17 cellular contexts compared by ENCODE assay signal in genomic region chr13:93903909-93904308, GRCh38.
"Had no signal": no experiment of that assay in that cellular context is flagged by ENCODE, and none has a peak within 500 bp of the region (broad histone marks: within the 10 kb centered on the region; RNA-seq: fewer than 3 reads in every experiment).

No MANE protein-coding gene starts in this region.

- H3K36me3 ChIP-seq: right lobe of liver, tibial artery, uterus had no signal

- H3K4me3 Mint-ChIP-seq: activated CD4-positive, alpha-beta T cell treated with anti-CD3 and anti-CD28 coated beads, Interleukin-2, amount 10 ng/mL, durations not matched to agents 24 days and 14 days; activated naive CD8-positive, alpha-beta T cell; activated T-cell treated with anti-CD3 and anti-CD28 coated beads, Interleukin-2, amount 50 U/mL, for 72 hours; natural killer cell treated with Interleukin-12 subunit alpha and Interleukin-12 subunit beta and Interleukin-15 and Interleukin-18, amount 100 ng/mL, for 72 hours; stimulated activated naive B cell treated with anti-CD40 and anti-IgM and Interleukin-4, amounts not matched to agents 10 μg/mL and 1 μg/mL and 100 μg/mL, for 72 hours; T-helper 2 cell treated with Interferon-gamma antibody and Interleukin-4, amounts not matched to agents 5 μg/mL and 100 μg/mL, for 36 hours had no signal

- ATAC-seq: activated T-cell treated with anti-CD3 and anti-CD28 coated beads, Interleukin-2, amount 50 U/mL, for 72 hours; natural killer cell treated with Interleukin-12 subunit alpha and Interleukin-12 subunit beta and Interleukin-15 and Interleukin-18, amount 100 ng/mL, for 72 hours; psoas muscle; right lobe of liver; stimulated activated naive B cell treated with anti-CD40 and anti-IgM and Interleukin-4, amounts not matched to agents 10 μg/mL and 1 μg/mL and 100 μg/mL, for 72 hours had no signal

- H3K27me3 Mint-ChIP-seq: activated CD4-positive, alpha-beta T cell treated with anti-CD3 and anti-CD28 coated beads, Interleukin-2, amount 10 ng/mL, durations not matched to agents 24 days and 14 days; natural killer cell treated with Interleukin-12 subunit alpha and Interleukin-12 subunit beta and Interleukin-15 and Interleukin-18, amount 100 ng/mL, for 72 hours; stimulated activated naive B cell treated with anti-CD40 and anti-IgM and Interleukin-4, amounts not matched to agents 10 μg/mL and 1 μg/mL and 100 μg/mL, for 72 hours had no signal

- H3K4me1 ChIP-seq: psoas muscle, right lobe of liver, uterus had no signal

- H3K27me3 ChIP-seq: right lobe of liver, tibial artery, uterus had no signal

- H3K9me3 Mint-ChIP-seq: activated CD4-positive, alpha-beta T cell treated with anti-CD3 and anti-CD28 coated beads, Interleukin-2, amount 10 ng/mL, durations not matched to agents 24 days and 14 days; activated T-cell treated with anti-CD3 and anti-CD28 coated beads, Interleukin-2, amount 50 U/mL, for 72 hours; natural killer cell treated with Interleukin-12 subunit alpha and Interleukin-12 subunit beta and Interleukin-15 and Interleukin-18, amount 100 ng/mL, for 72 hours; stimulated activated naive B cell treated with anti-CD40 and anti-IgM and Interleukin-4, amounts not matched to agents 10 μg/mL and 1 μg/mL and 100 μg/mL, for 72 hours; T-helper 2 cell treated with Interferon-gamma antibody and Interleukin-4, amounts not matched to agents 5 μg/mL and 100 μg/mL, for 36 hours had no signal

- H3K4me1 Mint-ChIP-seq: activated CD4-positive, alpha-beta T cell treated with anti-CD3 and anti-CD28 coated beads, Interleukin-2, amount 10 ng/mL, durations not matched to agents 24 days and 14 days; stimulated activated naive B cell treated with anti-CD40 and anti-IgM and Interleukin-4, amounts not matched to agents 10 μg/mL and 1 μg/mL and 100 μg/mL, for 72 hours had no signal

- DNase-seq: activated CD4-positive, alpha-beta T cell treated with anti-CD3 and anti-CD28 coated beads, Interleukin-2, amount 10 ng/mL, durations not matched to agents 24 days and 14 days; activated CD4-positive, CD25-positive, alpha-beta regulatory T cell; activated CD8-positive, alpha-beta memory T cell treated with anti-CD3 and anti-CD28 coated beads, Interleukin-2, amount 50 U/mL, for 48 hours; activated gamma-delta T cell treated with Interleukin-2 at 50 U/mL for 16 hours; activated T-cell treated with anti-CD3 and anti-CD28 coated beads, Interleukin-2, amount 50 U/mL, for 72 hours; anterior cingulate cortex; foreskin fibroblast; mesendoderm; occipital lobe; psoas muscle; right lobe of liver; stimulated activated naive B cell treated with anti-CD40 and anti-IgM and Interleukin-4, amounts not matched to agents 10 μg/mL and 1 μg/mL and 100 μg/mL, for 72 hours; tibial artery; uterus had no signal

- H3K36me3 Mint-ChIP-seq: activated naive CD8-positive, alpha-beta T cell; natural killer cell treated with Interleukin-12 subunit alpha and Interleukin-12 subunit beta and Interleukin-15 and Interleukin-18, amount 100 ng/mL, for 72 hours; stimulated activated naive B cell treated with anti-CD40 and anti-IgM and Interleukin-4, amounts not matched to agents 10 μg/mL and 1 μg/mL and 100 μg/mL, for 72 hours had no signal

- H3K27ac ChIP-seq: psoas muscle, right lobe of liver, tibial artery, uterus had no signal

- H3K27ac Mint-ChIP-seq: activated CD4-positive, alpha-beta T cell treated with anti-CD3 and anti-CD28 coated beads, Interleukin-2, amount 10 ng/mL, durations not matched to agents 24 days and 14 days; activated naive CD8-positive, alpha-beta T cell; activated T-cell treated with anti-CD3 and anti-CD28 coated beads, Interleukin-2, amount 50 U/mL, for 72 hours; natural killer cell treated with Interleukin-12 subunit alpha and Interleukin-12 subunit beta and Interleukin-15 and Interleukin-18, amount 100 ng/mL, for 72 hours; stimulated activated naive B cell treated with anti-CD40 and anti-IgM and Interleukin-4, amounts not matched to agents 10 μg/mL and 1 μg/mL and 100 μg/mL, for 72 hours; T-helper 2 cell treated with Interferon-gamma antibody and Interleukin-4, amounts not matched to agents 5 μg/mL and 100 μg/mL, for 36 hours had no signal

- H3K9me3 ChIP-seq: psoas muscle, right lobe of liver, tibial artery, uterus had no signal

- H3K4me3 ChIP-seq: psoas muscle, right lobe of liver, tibial artery, uterus had no signal
